22 cellular contexts compared by ENCODE assay signal in genomic region chr2:47686018-47686417, GRCh38.
DNase-seq lines count a peak whose midpoint lies in the region; ATAC-seq, FAIRE-seq and TF ChIP-seq lines count a peak whose summit lies in the region.
"Had no signal": no experiment of that assay in that cellular context is flagged by ENCODE, and none has a peak within 500 bp of the region (broad histone marks: within the 10 kb centered on the region; RNA-seq: fewer than 3 reads in every experiment).

No MANE protein-coding gene starts in this region.

- H3K9me3 ChIP-seq in A549 (no peaks in the 10 kb centered on the region), astrocyte (ENCODE audit: insufficient read depth, low read depth, low read length) (peaks cover 3% of the 10 kb centered on the region), lung (ENCODE audit: control insufficient read depth in 2 of 2, insufficient read depth in 1 of 2, low read length in 1 of 2) (peaks cover 0 to 4% of the 10 kb centered on the region in 2 donors)
- no peaks in the 10 kb centered on the region for H3K9me3 ChIP-seq in CD4-positive, alpha-beta memory T cell (ENCODE audit: control insufficient read depth in 1 of 2, low read length in 2 of 2)

- ATAC-seq in A549 (no peak), lung (ENCODE audit: insufficient read depth, low FRiP score) (peak; percentile 34)

- no peaks in the 10 kb centered on the region for H3K79me2 ChIP-seq in astrocyte (ENCODE audit: insufficient read depth, low read length)

- H3K4me1 Mint-ChIP-seq in astrocyte (ENCODE audit: low read depth, unreplicated experiment): peaks cover 13% of the 10 kb centered on the region
- H3K4me1 Mint-ChIP-seq in CD4-positive, alpha-beta memory T cell: peaks cover 0 to 6% (median 0%) of the 10 kb centered on the region in 4 donors

- no peak for TF ChIP-seq EP300 in A549 (IDR thresholded peaks at IDR 0.05)

- no peaks in the 10 kb centered on the region for H3K4me1 ChIP-seq in A549
- peaks cover 9% of the 10 kb centered on the region for H3K4me1 ChIP-seq in astrocyte (ENCODE audit: insufficient read depth, low read length)
- H3K4me1 ChIP-seq in lung (ENCODE audit: control insufficient read depth in 2 of 2, insufficient read depth in 2 of 2, low read length in 2 of 2): no peaks in the 10 kb centered on the region
- H3K4me1 ChIP-seq in CD4-positive, alpha-beta memory T cell (ENCODE audit: insufficient read depth, low read length): no peaks in the 10 kb centered on the region

- no peaks in the 10 kb centered on the region for H4K20me1 ChIP-seq in astrocyte (ENCODE audit: insufficient read depth, low read length)
- H4K20me1 ChIP-seq: BLaER1 treated with 17β-estradiol and CSF1 and Interleukin-3, amounts not matched to agents 10 nM and 100 nM had no signal

- intact Hi-C loops in CD4-positive, alpha-beta memory T cell (cut with micrococcal nuclease): no loop called here

- H3K9me3 Mint-ChIP-seq in astrocyte (ENCODE audit: unreplicated experiment): no peaks in the 10 kb centered on the region
- H3K9me3 Mint-ChIP-seq in CD4-positive, alpha-beta memory T cell: peaks cover 0 to 7% (median 3%) of the 10 kb centered on the region in 8 donors
- H3K9me3 Mint-ChIP-seq: CD8-positive, alpha-beta memory T cell had no signal

- no peak overlapping the region for H2AFZ ChIP-seq in astrocyte (ENCODE audit: low read depth, low read length)
- H2AFZ ChIP-seq: GM23248 had no signal

- no peaks in the 10 kb centered on the region for H3K36me3 Mint-ChIP-seq in astrocyte (ENCODE audit: low read depth, unreplicated experiment)
- H3K36me3 Mint-ChIP-seq in CD4-positive, alpha-beta memory T cell: no peaks in the 10 kb centered on the region

- no peak for TF ChIP-seq CTCF in A549 (IDR thresholded peaks at IDR 0.05)
- no peak for TF ChIP-seq CTCF in astrocyte (IDR thresholded peaks at IDR 0.05; ENCODE audit: insufficient read depth, low read depth, low read length)
- no peak for TF ChIP-seq CTCF in epithelial cell of proximal tubule (conservative IDR thresholded peaks at IDR 0.05; ENCODE audit: low read depth, low read length)
- TF ChIP-seq CTCF in lung (IDR thresholded peaks at IDR 0.05; ENCODE audit: control extremely low read depth, extremely low read depth): no peak

- 41% methylated on average over 5 of the region's 5 CpGs for WGBS in A549 (ENCODE audit: missing lambda C conversion rate)
- 84 to 86% methylated on average over 5 of the region's 5 CpGs for WGBS in lung, 2 donors

- H3K27me3 Mint-ChIP-seq in astrocyte (ENCODE audit: low read depth, unreplicated experiment): no peaks in the 10 kb centered on the region
- peaks cover 0 to 1% of the 10 kb centered on the region in 2 donors for H3K27me3 Mint-ChIP-seq in CD4-positive, alpha-beta memory T cell
- H3K27me3 Mint-ChIP-seq: B cell had no signal

- H3K4me2 ChIP-seq in A549 (no peak overlapping the region), astrocyte (ENCODE audit: low read length) (no peak overlapping the region)
- H3K4me2 ChIP-seq: BLaER1 treated with 17β-estradiol and CSF1 and Interleukin-3, amounts not matched to agents 10 nM and 100 nM had no signal

- H3K27ac ChIP-seq in A549: no peak overlapping the region
- H3K27ac ChIP-seq in astrocyte (ENCODE audit: low read depth, low read length): no peak overlapping the region
- H3K27ac ChIP-seq in lung (ENCODE audit: low read depth in 1 of 2, low read length in 1 of 2): no peak overlapping the region
- H3K27ac ChIP-seq in CD4-positive, alpha-beta memory T cell (ENCODE audit: low read depth, low read length): no peak overlapping the region
- H3K27ac ChIP-seq: BLaER1 treated with 17β-estradiol and CSF1 and Interleukin-3, amounts not matched to agents 10 nM and 100 nM; GM23248; HL-60 had no signal

- FAIRE-seq in A549 (lab: Jason Lieb, UNC) (peak; percentile 54), astrocyte (lab: Jason Lieb, UNC) (peak; percentile 41)
- FAIRE-seq: GM12892, GM18507, H54 had no signal

- H3K27me3 ChIP-seq in astrocyte (ENCODE audit: insufficient read depth, low read length) (no peaks in the 10 kb centered on the region), lung (ENCODE audit: control insufficient read depth, insufficient read depth) (no peaks in the 10 kb centered on the region)
- H3K27me3 ChIP-seq in CD4-positive, alpha-beta memory T cell (ENCODE audit: insufficient read depth, low read length): no peaks in the 10 kb centered on the region
- H3K27me3 ChIP-seq: BLaER1 treated with 17β-estradiol and CSF1 and Interleukin-3, amounts not matched to agents 10 nM and 100 nM had no signal

- no peak overlapping the region for H3K9ac ChIP-seq in astrocyte (ENCODE audit: low read length)
- H3K9ac ChIP-seq: BLaER1 treated with 17β-estradiol and CSF1 and Interleukin-3, amounts not matched to agents 10 nM and 100 nM; GM23248 had no signal

- DNase-seq in A549 (ENCODE audit: low read depth in 1 of 2, low spot score in 1 of 2) (no peak), astrocyte (ENCODE audit: low read depth) (no peak), epithelial cell of proximal tubule (ENCODE audit: low read depth) (peak; percentile 45), lung (ENCODE audit: low spot score) (peak; percentile 29), NCI-H1694 treated with DMSO at 0.1 percent for 48 hours (lab: John Stamatoyannopoulos, UW) (no peak), dermis blood vessel endothelial cell (no peak), DMS153 treated with DMSO at 0.1 percent for 48 hours (lab: John Stamatoyannopoulos, UW; ENCODE audit: unreplicated experiment) (no peak)
- DNase-seq in CD4-positive, alpha-beta memory T cell: no peak
- DNase-seq: 8988T; CD8-positive, alpha-beta memory T cell; COR-L47; DMS 273 treated with DMSO at 0.1 percent for 48 hours; GDM1; GM23248; HCEC 1CT; IMR-90 had no signal

- no peak for TF ChIP-seq POLR2A in A549 (IDR thresholded peaks at IDR 0.05; ENCODE audit: low read length)

- no peak for TF ChIP-seq RAD21 in A549 (conservative IDR thresholded peaks at IDR 0.05 in 1 of 2, IDR thresholded peaks at IDR 0.05 in 1 of 2)

- no peak overlapping the region for H3K27ac Mint-ChIP-seq in astrocyte (ENCODE audit: unreplicated experiment)
- no peak overlapping the region for H3K27ac Mint-ChIP-seq in CD4-positive, alpha-beta memory T cell
- H3K27ac Mint-ChIP-seq: B cell; CD8-positive, alpha-beta memory T cell had no signal

- H3K36me3 ChIP-seq in astrocyte (ENCODE audit: insufficient read depth, low read length) (no peaks in the 10 kb centered on the region), lung (ENCODE audit: control insufficient read depth in 2 of 2, insufficient read depth in 2 of 2, low read length in 2 of 2) (no peaks in the 10 kb centered on the region)
- no peaks in the 10 kb centered on the region for H3K36me3 ChIP-seq in CD4-positive, alpha-beta memory T cell (ENCODE audit: insufficient read depth, low read length)
- H3K36me3 ChIP-seq: BLaER1 treated with 17β-estradiol and CSF1 and Interleukin-3, amounts not matched to agents 10 nM and 100 nM had no signal

- H3K4me3 ChIP-seq in A549 (no peak overlapping the region), astrocyte (ENCODE audit: insufficient read depth, low read depth, low read length) (no peak overlapping the region), epithelial cell of proximal tubule (ENCODE audit: low read depth, low read length) (no peak overlapping the region), lung (no peak overlapping the region)
- H3K4me3 ChIP-seq in CD4-positive, alpha-beta memory T cell (ENCODE audit: low read length in 2 of 2): no peak overlapping the region
- H3K4me3 ChIP-seq: BLaER1 treated with 17β-estradiol and CSF1 and Interleukin-3, amounts not matched to agents 10 nM and 100 nM; GM23248 had no signal

- CTCF ChIA-PET in A549 (lab: Yijun Ruan, JAX): interaction anchor here (1.0 kb wide), 1 partner anchor 82 kb away, joined by 3 read pairs; no protein-coding TSS in a partner anchor
- CTCF ChIA-PET in CD4-positive, alpha-beta memory T cell (lab: Charles Lee; ENCODE audit: partially characterized antibody): interaction anchor here (1.2 kb wide), 1 partner anchor 81 kb away, joined by 3 read pairs; no protein-coding TSS in a partner anchor

- POLR2A ChIA-PET in A549 (lab: Yijun Ruan, JAX): no interaction called here
- POLR2A ChIA-PET in CD4-positive, alpha-beta memory T cell (lab: Charles Lee; ENCODE audit: partially characterized antibody): no interaction called here

- no peak overlapping the region for H3K4me3 Mint-ChIP-seq in astrocyte (ENCODE audit: unreplicated experiment)
- H3K4me3 Mint-ChIP-seq in CD4-positive, alpha-beta memory T cell: no peak overlapping the region
- H3K4me3 Mint-ChIP-seq: B cell; CD8-positive, alpha-beta memory T cell had no signal

TF ChIP-seq in A549, 52 proteins besides CTCF, POLR2A, EP300 and RAD21 (continues in another document):
- TF ChIP-seq CHD4 (IDR thresholded peaks at IDR 0.05; ENCODE audit: borderline replicate concordance) (no peak), CBX2 (IDR thresholded peaks at IDR 0.05; ENCODE audit: borderline replicate concordance, low read depth) (no peak), ZSCAN20 (CRISPR knock-in tag; IDR thresholded peaks at IDR 0.05) (no peak), CHD2 (IDR thresholded peaks at IDR 0.05; ENCODE audit: low read length, partially characterized antibody) (no peak), RCOR1 (IDR thresholded peaks at IDR 0.05; ENCODE audit: low read depth, low read length) (no peak), RARB (CRISPR knock-in tag; IDR thresholded peaks at IDR 0.05) (no peak), RNF2 (IDR thresholded peaks at IDR 0.05; ENCODE audit: borderline replicate concordance, low read depth) (no peak), GATA3 (IDR thresholded peaks at IDR 0.05; ENCODE audit: borderline replicate concordance) (no peak)

Comparison
In these comparisons a context has a peak if more than half of its experiments do, and no peak if none do; other contexts are left out.
1. DNase-seq: peak in epithelial cell of proximal tubule (single experiment) and lung (single experiment); none in A549 (0 of 2), astrocyte (single experiment), NCI-H1694 treated with DMSO at 0.1 percent for 48 hours (single experiment), CD4-positive, alpha-beta memory T cell (0 of 5), dermis blood vessel endothelial cell (single experiment) and DMS153 treated with DMSO at 0.1 percent for 48 hours (single experiment).